ENCODE assay signal across 8 cellular contexts in the genomic region with DNA sequence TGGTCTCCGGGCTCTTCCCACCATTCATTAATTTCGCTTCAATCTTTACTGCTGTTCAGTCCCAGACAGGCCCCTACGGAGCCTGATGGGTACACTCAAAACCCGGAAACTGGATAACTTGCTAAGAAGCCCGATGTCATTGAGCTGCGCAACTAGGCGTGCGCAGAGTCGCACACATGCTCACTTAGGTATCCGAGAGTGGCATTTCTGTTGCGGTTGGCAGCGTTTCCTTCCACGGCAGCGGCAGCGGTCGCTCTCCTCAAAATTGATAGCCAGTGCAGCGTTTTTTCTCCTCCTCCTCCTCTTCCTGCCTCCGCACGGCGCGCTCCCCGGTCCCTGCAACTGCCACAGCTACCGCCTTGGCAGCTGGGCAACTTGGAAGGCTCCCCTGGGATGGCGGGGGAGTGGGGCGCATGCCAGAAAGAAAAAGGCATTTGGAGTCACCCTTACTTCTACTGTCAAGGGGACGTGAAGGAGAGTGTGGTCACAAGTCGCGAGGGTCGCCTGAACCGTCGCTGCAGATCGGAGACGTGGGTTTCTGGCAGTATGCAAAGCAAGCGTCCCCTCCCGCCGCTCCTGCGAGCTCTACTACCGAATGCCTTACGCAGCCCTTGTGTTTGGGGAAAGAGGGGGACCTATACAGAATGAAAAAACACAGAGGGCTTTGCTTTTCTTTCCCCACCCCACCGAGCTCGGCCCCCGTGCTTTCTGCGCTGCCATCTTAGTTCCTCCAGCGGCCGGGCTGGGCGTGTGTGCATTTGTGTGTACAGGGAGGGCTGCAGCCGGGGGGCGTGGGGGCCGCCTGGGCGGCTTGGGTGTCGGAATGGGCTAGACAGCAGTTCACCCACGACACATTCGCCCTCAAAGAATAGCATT.
DNase-seq lines count a peak whose midpoint lies in the region; ATAC-seq lines count a peak whose summit lies in the region.

No MANE protein-coding gene starts in this region.

- H3K9me3 ChIP-seq in BLaER1: no peaks in the 10 kb centered on the region

- DNase-seq in NCI-H524 treated with DMSO at 0.1 percent for 48 hours (lab: John Stamatoyannopoulos, UW) (peak; percentile 94), cortex of kidney (lab: John Stamatoyannopoulos, UW) (peak; percentile 9), left kidney (ENCODE audit: low read depth, low spot score) (peak; percentile 98)
- peak; percentile 92 for DNase-seq in activated CD4-positive, alpha-beta T cell treated with anti-CD3 and anti-CD28 coated beads for 48 hours
- peak; percentile 92 for DNase-seq in stimulated activated CD4-positive, alpha-beta T cell treated with anti-CD3 and anti-CD28 coated beads, Interleukin-1b, Interleukin-23, amount 100 ng/mL, for 48 hours

- peaks cover 22% of the 10 kb centered on the region for H4K20me1 ChIP-seq in BLaER1

- peaks cover 47% of the 10 kb centered on the region for H3K4me1 ChIP-seq in BLaER1

- peak overlapping the region; percentile 89 for H3K4me2 ChIP-seq in BLaER1

- H3K27me3 ChIP-seq in BLaER1: no peaks in the 10 kb centered on the region

- ATAC-seq in GM19324 (IDR thresholded peaks at IDR 0.05; ENCODE audit: low FRiP score, unreplicated experiment) (peak; percentile 64), HG03460 (IDR thresholded peaks at IDR 0.05; ENCODE audit: unreplicated experiment) (peak; percentile 57)

- peak overlapping the region; percentile 72 for H3K4me3 ChIP-seq in BLaER1

- H3K9ac ChIP-seq in BLaER1: peak overlapping the region; percentile 86

- H3K27ac ChIP-seq in BLaER1: peak overlapping the region; percentile 96

- H3K36me3 ChIP-seq in BLaER1: no peaks in the 10 kb centered on the region

Comparison
In these comparisons a context has a peak if more than half of its experiments do, and no peak if none do; other contexts are left out.
1. Peak in every context shown above with its lines: DNase-seq, ATAC-seq, H3K4me3 ChIP-seq and H3K27ac ChIP-seq.
2. DNase-seq: peak in every context shown above with its lines; median percentile 98 in left kidney; 94 in NCI-H524 treated with DMSO at 0.1 percent for 48 hours; 92 in activated CD4-positive, alpha-beta T cell treated with anti-CD3 and anti-CD28 coated beads for 48 hours; 92 in stimulated activated CD4-positive, alpha-beta T cell treated with anti-CD3 and anti-CD28 coated beads, Interleukin-1b, Interleukin-23, amount 100 ng/mL, for 48 hours; 9 in cortex of kidney.